In the genomic region with DNA sequence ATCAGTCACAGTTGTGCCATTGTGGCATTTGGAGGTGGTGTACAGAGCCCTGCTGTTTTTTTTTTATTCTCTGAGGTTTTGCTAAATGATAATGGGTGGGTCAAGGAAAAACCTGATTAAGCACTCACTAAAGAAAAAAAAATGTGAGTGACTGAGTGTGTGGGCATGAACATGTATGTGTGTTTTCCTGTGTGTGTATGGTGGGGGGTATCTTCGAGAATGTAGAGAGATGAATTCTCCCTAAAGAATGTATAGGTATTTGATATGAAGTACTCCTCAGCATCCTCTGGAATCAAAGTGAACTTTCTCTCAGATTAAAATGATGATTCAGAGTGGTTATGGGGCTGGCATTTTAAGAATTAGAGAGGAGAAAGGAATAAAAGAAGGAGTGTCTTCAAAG, we compare ENCODE assay signal across 11 cellular contexts. TPM values are rescaled to one million over a fixed set of nuclear protein-coding genes. Genes with fewer than 3 reads are reported as not detected.
DNase-seq lines count a peak whose midpoint lies in the region; ATAC-seq and TF ChIP-seq lines count a peak whose summit lies in the region.
"Had no signal": no experiment of that assay in that cellular context is flagged by ENCODE, and none has a peak within 500 bp of the region (broad histone marks: within the 10 kb centered on the region; RNA-seq: fewer than 3 reads in every experiment).

No MANE protein-coding gene starts in this region.

- peak overlapping the region; percentile 36 for H3K4me2 ChIP-seq in osteoblast (ENCODE audit: insufficient read depth, low read length)

- no peaks in the 10 kb centered on the region for H3K36me3 Mint-ChIP-seq in central memory CD8-positive, alpha-beta T cell (ENCODE audit: insufficient read depth)

- peak overlapping the region; percentile 73 for H3K27ac Mint-ChIP-seq in central memory CD8-positive, alpha-beta T cell (ENCODE audit: low read depth)

- TF ChIP-seq CTCF in osteoblast (IDR thresholded peaks at IDR 0.05; ENCODE audit: extremely low read depth, low read depth, low read length) (no peak), BE2C (IDR thresholded peaks at IDR 0.05; ENCODE audit: low read depth, low read length) (no peak)

- H3K27me3 Mint-ChIP-seq in central memory CD8-positive, alpha-beta T cell, result no peaks in the 10 kb centered on the region

- no peaks in the 10 kb centered on the region for H3K9me3 Mint-ChIP-seq in central memory CD8-positive, alpha-beta T cell

- no peak overlapping the region for H3K4me3 Mint-ChIP-seq in central memory CD8-positive, alpha-beta T cell

- no peak overlapping the region for H2AFZ ChIP-seq in osteoblast (ENCODE audit: low read length)

- H3K27ac ChIP-seq in SJSA1, result peak overlapping the region; percentile 23; the same call in 1 of the 2 replicates
- peak overlapping the region; percentile 79 for H3K27ac ChIP-seq in osteoblast (ENCODE audit: low read depth, low read length)

- H3K79me2 ChIP-seq in osteoblast (ENCODE audit: insufficient read depth, low read length), result no peaks in the 10 kb centered on the region

- H4K20me1 ChIP-seq in osteoblast (ENCODE audit: insufficient read depth, low read length), result no peaks in the 10 kb centered on the region

- H3K27me3 ChIP-seq in SJSA1 (replicated peaks) (no peaks in the 10 kb centered on the region; the same call in 1 of the 2 replicates), osteoblast (ENCODE audit: insufficient read depth, low read length) (no peaks in the 10 kb centered on the region), BE2C (no peaks in the 10 kb centered on the region)

- intact Hi-C loops in left ventricle myocardium superior (cut with micrococcal nuclease), result no loop called here

- H3K9me3 ChIP-seq in SJSA1 (replicated peaks) (no peaks in the 10 kb centered on the region), osteoblast (ENCODE audit: low read depth, low read length) (no peaks in the 10 kb centered on the region), BE2C (no peaks in the 10 kb centered on the region)
- H3K9me3 ChIP-seq: mucosa of descending colon had no signal

- no peak for ATAC-seq in central memory CD8-positive, alpha-beta T cell (replicated peaks; ENCODE audit: extremely low read depth, poor library complexity, severe bottlenecking)
- no peak for ATAC-seq in left ventricle myocardium superior
- ATAC-seq in HG02623 (IDR thresholded peaks at IDR 0.05; ENCODE audit: unreplicated experiment), result no peak
- ATAC-seq: mucosa of descending colon had no signal

- DNase-seq in EH (ENCODE audit: low read depth), result peak; percentile 38
- peak in 1 of 2 experiments; percentile 18 for DNase-seq in SJSA1 (ENCODE audit: low read depth in 1 of 2, low spot score in 2 of 2)
- no peak for DNase-seq in central memory CD8-positive, alpha-beta T cell (ENCODE audit: low spot score in 2 of 2)
- DNase-seq in osteoblast (ENCODE audit: insufficient read length, low spot score, missing footprints), result no peak
- DNase-seq in left ventricle myocardium superior, result no peak
- no peak for DNase-seq in BE2C
- DNase-seq: activated CD4-positive, alpha-beta T cell treated with anti-CD3 and anti-CD28 coated beads for 4 hours; mucosa of descending colon; NCI-H2029; stimulated activated CD4-positive, alpha-beta T cell treated with anti-CD3 and anti-CD28 coated beads, Interleukin-4, amount 100 ng/mL, for 4 hours had no signal

- H3K36me3 ChIP-seq in SJSA1 (no peaks in the 10 kb centered on the region), osteoblast (ENCODE audit: insufficient read depth, low read length) (no peaks in the 10 kb centered on the region), BE2C (no peaks in the 10 kb centered on the region)

- H3K4me1 Mint-ChIP-seq in central memory CD8-positive, alpha-beta T cell, result peaks cover 72% of the 10 kb centered on the region

- H3K4me1 ChIP-seq in SJSA1 (replicated peaks), result peaks cover 7% of the 10 kb centered on the region
- H3K4me1 ChIP-seq in osteoblast (ENCODE audit: insufficient read depth, low read length), result peaks cover 31% of the 10 kb centered on the region
- H3K4me1 ChIP-seq in BE2C, result peaks cover 14% of the 10 kb centered on the region

- no peak overlapping the region for H3K4me3 ChIP-seq in SJSA1
- H3K4me3 ChIP-seq in osteoblast (ENCODE audit: insufficient read depth, low read length), result no peak overlapping the region
- no peak overlapping the region for H3K4me3 ChIP-seq in BE2C (ENCODE audit: low read depth, low read length)
- H3K4me3 ChIP-seq: mucosa of descending colon had no signal

RNA-seq across cellular contexts. Expression of a gene that starts 23.7 kb away (rescaled TPM):
- 3.7 and 13.3 TPM in 2 replicates for total RNA-seq in SJSA1 (2014; rRNA removed; shearing (Covaris generic))
- total RNA-seq in osteoblast, result 25.7 and 27.1 TPM in 2 replicates
- total RNA-seq in left ventricle myocardium superior, result 58.1 TPM
- polyA plus RNA-seq in BE2C (2012; ENCODE audit: insufficient read depth, insufficient read length, low read depth), result 8.5 TPM
